Comparison of ENCODE assay signal across 9 cellular contexts in the genomic region with DNA sequence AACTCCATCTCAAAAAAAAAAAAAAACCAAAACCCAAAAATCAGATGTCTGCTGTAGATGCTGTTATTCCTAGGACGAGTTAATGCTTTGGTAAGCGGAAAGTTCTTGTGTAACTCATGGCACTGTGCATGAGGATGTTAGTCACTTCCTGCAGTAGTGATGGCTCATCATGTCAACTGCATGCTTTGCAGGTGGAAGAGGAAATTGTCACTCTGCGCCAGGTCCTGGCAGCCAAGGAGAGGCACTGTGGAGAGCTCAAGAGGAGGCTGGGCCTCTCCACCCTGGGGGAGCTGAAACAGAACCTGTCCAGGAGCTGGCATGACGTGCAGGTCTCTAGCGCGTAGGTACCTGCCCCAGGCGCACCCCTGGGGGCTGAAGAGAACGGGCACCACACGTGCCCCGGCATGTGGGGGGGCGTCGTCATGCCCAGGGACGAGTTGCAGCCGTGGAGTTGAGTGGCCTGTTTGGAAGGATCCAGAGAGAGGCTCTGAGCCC. TPM values are rescaled to one million over a fixed set of nuclear protein-coding genes. Genes with fewer than 3 reads are reported as not detected.
DNase-seq lines count a peak whose midpoint lies in the region; ATAC-seq and TF ChIP-seq lines count a peak whose summit lies in the region.
"Had no signal": no experiment of that assay in that cellular context is flagged by ENCODE, and none has a peak within 500 bp of the region (broad histone marks: within the 10 kb centered on the region; RNA-seq: fewer than 3 reads in every experiment).

No MANE protein-coding gene starts in this region.

- ATAC-seq in activated CD8-positive, alpha-beta T cell treated with anti-CD3 and anti-CD28 coated beads for 36 hours: peak; percentile 99
- no peak for ATAC-seq in GM21576 (IDR thresholded peaks at IDR 0.05; ENCODE audit: unreplicated experiment)

- in situ Hi-C loops in KBM-7 (cut with MboI; ENCODE audit: low pct_unique_long_range_greater_than_20kb, low sequenced_read_pairs): no loop called here

- peak overlapping the region; percentile 76 for H3K27ac Mint-ChIP-seq in activated CD8-positive, alpha-beta T cell treated with anti-CD3 and anti-CD28 coated beads for 36 hours

- H3K27me3 Mint-ChIP-seq in activated CD8-positive, alpha-beta T cell treated with anti-CD3 and anti-CD28 coated beads for 36 hours: no peaks in the 10 kb centered on the region

- intact Hi-C loops in activated CD8-positive, alpha-beta T cell treated with anti-CD3 and anti-CD28 coated beads for 36 hours (cut with micrococcal nuclease): no loop called here

- peaks cover 13% of the 10 kb centered on the region for H3K4me1 Mint-ChIP-seq in activated CD8-positive, alpha-beta T cell treated with anti-CD3 and anti-CD28 coated beads for 36 hours (ENCODE audit: low read depth)

- TF ChIP-seq CTCF in activated CD8-positive, alpha-beta T cell treated with anti-CD3 and anti-CD28 coated beads for 36 hours (IDR thresholded peaks at IDR 0.05): no peak

- peaks cover 41% of the 10 kb centered on the region for H3K36me3 Mint-ChIP-seq in activated CD8-positive, alpha-beta T cell treated with anti-CD3 and anti-CD28 coated beads for 36 hours (ENCODE audit: low read depth)

- POLR2A ChIA-PET in activated CD8-positive, alpha-beta T cell treated with anti-CD3 and anti-CD28 coated beads for 36 hours (lab: Charles Lee): interaction anchor here (0.7 to 3.7 kb wide), 2 partner anchors 8 to 9 kb away, joined by 3 to 12 read pairs; a partner anchor contains a TSS

- CTCF ChIA-PET in activated CD8-positive, alpha-beta T cell treated with anti-CD3 and anti-CD28 coated beads for 36 hours (lab: Charles Lee): interaction anchor here (2.0 kb wide), 1 partner anchor 22 kb away, joined by 4 read pairs; no protein-coding TSS in a partner anchor

- DNase-seq in KBM-7 (peak; percentile 37), globus pallidus (ENCODE audit: low spot score) (peak; percentile 21), NCI-H526 (lab: John Stamatoyannopoulos, UW) (no peak), OCI-M2 (lab: John Stamatoyannopoulos, UW; ENCODE audit: unreplicated experiment) (no peak)
- peak; percentile 60 for DNase-seq in activated CD8-positive, alpha-beta T cell treated with anti-CD3 and anti-CD28 coated beads for 36 hours
- peak; percentile 47 for DNase-seq in stimulated activated CD4-positive, alpha-beta T cell treated with anti-CD3 and anti-CD28 coated beads, Interleukin-4, amount 100 ng/mL, for 48 hours (ENCODE audit: low read depth in 2 of 2)
- no peak for DNase-seq in activated CD8-positive, alpha-beta memory T cell treated with anti-CD3 and anti-CD28 coated beads, Interleukin-2, amount 50 U/mL, for 48 hours

- H3K9me3 Mint-ChIP-seq in activated CD8-positive, alpha-beta T cell treated with anti-CD3 and anti-CD28 coated beads for 36 hours: no peaks in the 10 kb centered on the region

- H3K4me3 Mint-ChIP-seq in activated CD8-positive, alpha-beta T cell treated with anti-CD3 and anti-CD28 coated beads for 36 hours: no peak overlapping the region

RNA-seq across cellular contexts. Expression of a gene that starts 8.5 kb away (rescaled TPM):
- total RNA-seq in activated CD8-positive, alpha-beta T cell treated with anti-CD3 and anti-CD28 coated beads for 36 hours: 10 to 100 TPM; 43.1 to 44.6 TPM

RNA-seq across cellular contexts. Expression of a gene that starts 12.2 kb away (rescaled TPM):
- not detected for total RNA-seq in activated CD8-positive, alpha-beta T cell treated with anti-CD3 and anti-CD28 coated beads for 36 hours
- total RNA-seq: smooth muscle cell had no signal

RNA-seq across cellular contexts. Expression of a gene that starts 21.4 kb away (rescaled TPM):
- 10 to 100 TPM; 32.2 to 32.5 TPM for total RNA-seq in activated CD8-positive, alpha-beta T cell treated with anti-CD3 and anti-CD28 coated beads for 36 hours

RNA-seq across cellular contexts. Expression of a gene that starts 42.5 kb away (rescaled TPM):
- total RNA-seq in activated CD8-positive, alpha-beta T cell treated with anti-CD3 and anti-CD28 coated beads for 36 hours: under 1 TPM; 0.31 to 0.38 TPM

Comparison
In these comparisons a context has a peak if more than half of its experiments do, and no peak if none do; other contexts are left out.
1. DNase-seq: peak in KBM-7 (single experiment), activated CD8-positive, alpha-beta T cell treated with anti-CD3 and anti-CD28 coated beads for 36 hours (single experiment), globus pallidus (single experiment) and stimulated activated CD4-positive, alpha-beta T cell treated with anti-CD3 and anti-CD28 coated beads, Interleukin-4, amount 100 ng/mL, for 48 hours (2 of 2); none in activated CD8-positive, alpha-beta memory T cell treated with anti-CD3 and anti-CD28 coated beads, Interleukin-2, amount 50 U/mL, for 48 hours (single experiment), NCI-H526 (0 of 2) and OCI-M2 (single experiment).